Comparison of ENCODE assay signal across 10 cellular contexts in the genomic region with DNA sequence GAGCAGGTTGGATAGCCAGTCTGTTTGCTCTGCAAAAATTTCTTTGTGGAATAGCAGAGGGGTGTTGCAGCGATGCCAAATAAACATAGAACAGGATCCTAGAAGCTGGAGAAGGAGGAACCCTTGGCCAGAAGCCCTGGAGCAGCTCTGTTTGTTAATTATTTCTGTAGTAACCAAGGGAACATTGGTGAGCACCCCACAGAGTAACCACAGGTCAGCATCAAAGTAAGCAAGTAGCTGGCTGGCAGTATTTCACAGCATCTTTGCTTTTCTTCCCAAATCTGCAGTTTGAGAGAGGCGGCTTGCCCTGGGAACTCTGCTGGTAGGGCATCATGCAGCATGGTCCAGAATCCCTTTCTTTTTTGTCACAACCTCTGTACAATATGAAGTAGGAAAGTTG. TPM values are rescaled to one million over a fixed set of nuclear protein-coding genes. Genes with fewer than 3 reads are reported as not detected.
DNase-seq lines count a peak whose midpoint lies in the region; ATAC-seq and TF ChIP-seq lines count a peak whose summit lies in the region.
"Had no signal": no experiment of that assay in that cellular context is flagged by ENCODE, and none has a peak within 500 bp of the region (broad histone marks: within the 10 kb centered on the region; RNA-seq: fewer than 3 reads in every experiment).

No MANE protein-coding gene starts in this region.

- no peak for ATAC-seq in HG03097 (IDR thresholded peaks at IDR 0.05; ENCODE audit: low FRiP score, unreplicated experiment)

- no peak for TF ChIP-seq CTCF in C4-2B (conservative IDR thresholded peaks at IDR 0.05)
- no peak for TF ChIP-seq CTCF in fibroblast of mammary gland (conservative IDR thresholded peaks at IDR 0.05; ENCODE audit: control insufficient read depth, insufficient read depth, low read depth, low read length)

- DNase-seq in NCI-H2029 treated with DMSO at 0.1 percent for 48 hours (lab: John Stamatoyannopoulos, UW) = peak; percentile 60
- peak; percentile 6 for DNase-seq in fibroblast of mammary gland (ENCODE audit: low read depth)
- DNase-seq in mucosa of gallbladder (ENCODE audit: low spot score) = peak; percentile 74
- DNase-seq in NCI-H524 (lab: John Stamatoyannopoulos, UW) = no peak
- DNase-seq in activated gamma-delta T cell (lab: John Stamatoyannopoulos, UW) = no peak
- DNase-seq in SW 1271 (lab: John Stamatoyannopoulos, UW) = no peak
- DNase-seq: CD8-positive, alpha-beta memory T cell; NCI-H1436 had no signal

- no peak overlapping the region for H3K4me3 ChIP-seq in fibroblast of mammary gland (ENCODE audit: control insufficient read depth, low read depth, low read length)

- H3K27ac ChIP-seq in C4-2B = peak overlapping the region; percentile 68

RNA-seq across cellular contexts. Expression of a gene that starts 12.7 kb away (rescaled TPM):
- 68.8 TPM for total RNA-seq in mucosa of gallbladder

RNA-seq across cellular contexts. Expression of a gene that starts 52.7 kb away (rescaled TPM):
- total RNA-seq in mucosa of gallbladder = 70.8 TPM

RNA-seq across cellular contexts. Expression of a gene that starts 56.2 kb away (rescaled TPM):
- total RNA-seq in mucosa of gallbladder = 4.3 TPM

Comparison
In these comparisons a context has a peak if more than half of its experiments do, and no peak if none do; other contexts are left out.
1. DNase-seq: peak in NCI-H2029 treated with DMSO at 0.1 percent for 48 hours (single experiment), fibroblast of mammary gland (single experiment) and mucosa of gallbladder (single experiment); none in NCI-H524 (0 of 2), activated gamma-delta T cell (single experiment) and SW 1271 (0 of 2).